In genomic region chr17:73551144-73551543, GRCh38 we compare ENCODE assay signal across 18 cellular contexts.
DNase-seq lines count a peak whose midpoint lies in the region; ATAC-seq and TF ChIP-seq lines count a peak whose summit lies in the region.
"Had no signal": no experiment of that assay in that cellular context is flagged by ENCODE, and none has a peak within 500 bp of the region (broad histone marks: within the 10 kb centered on the region; RNA-seq: fewer than 3 reads in every experiment).

No MANE protein-coding gene starts in this region.

- H3K4me3 ChIP-seq in heart right ventricle (no peak overlapping the region), GM23338 (no peak overlapping the region), ectodermal cell (ENCODE audit: insufficient read depth, low read depth, low read length) (no peak overlapping the region), neuronal stem cell (ENCODE audit: low read length in 2 of 2) (no peak overlapping the region)
- H3K4me3 ChIP-seq: A549, BLaER1 had no signal

- H3K27ac ChIP-seq in heart right ventricle, result no peak overlapping the region
- no peak overlapping the region for H3K27ac ChIP-seq in GM23338 (ENCODE audit: low read depth)
- peak overlapping the region; percentile 17 for H3K27ac ChIP-seq in ectodermal cell (ENCODE audit: insufficient read depth, low read depth, low read length, poor library complexity, severe bottlenecking)
- no peak overlapping the region for H3K27ac ChIP-seq in neuronal stem cell (replicated peaks; ENCODE audit: low read length)
- H3K27ac ChIP-seq: 22Rv1, A549, BLaER1 had no signal

- H3K4me2 ChIP-seq in GM23338 (no peak overlapping the region), neuronal stem cell (ENCODE audit: insufficient read depth, low read length, poor library complexity, severe bottlenecking) (no peak overlapping the region)
- H3K4me2 ChIP-seq: A549 had no signal

- H2AK5ac ChIP-seq in neuronal stem cell (ENCODE audit: low read depth, low read length), result no peak overlapping the region

- H3K36me3 ChIP-seq in heart right ventricle, result no peaks in the 10 kb centered on the region
- no peaks in the 10 kb centered on the region for H3K36me3 ChIP-seq in GM23338 (ENCODE audit: insufficient read depth)
- peaks cover 7% of the 10 kb centered on the region for H3K36me3 ChIP-seq in ectodermal cell (ENCODE audit: control insufficient read depth, insufficient read depth, low read length)
- H3K36me3 ChIP-seq in neuronal stem cell (replicated peaks in 1 of 2; ENCODE audit: control insufficient read depth in 2 of 2, insufficient read depth in 2 of 2, low read length in 2 of 2), result no peaks in the 10 kb centered on the region
- H3K36me3 ChIP-seq: BLaER1 had no signal

- no peak overlapping the region for H2BK15ac ChIP-seq in neuronal stem cell (ENCODE audit: low read length)

- no peak overlapping the region for H2BK12ac ChIP-seq in neuronal stem cell (ENCODE audit: low read length)

- peak overlapping the region; percentile 55; the same call in 1 of the 2 replicates for H3K27ac Mint-ChIP-seq in GM23338
- H3K27ac Mint-ChIP-seq: CD8-positive, alpha-beta T cell had no signal

- H3K9me3 ChIP-seq in heart right ventricle, result peaks cover 0 to 4% (median 0%) of the 10 kb centered on the region in 11 donors
- no peaks in the 10 kb centered on the region for H3K9me3 ChIP-seq in ectodermal cell (ENCODE audit: control insufficient read depth, low read length)
- peaks cover 0 to 1% of the 10 kb centered on the region in 2 donors for H3K9me3 ChIP-seq in neuronal stem cell (replicated peaks in 1 of 2; ENCODE audit: control insufficient read depth in 2 of 2, insufficient read depth in 1 of 2, low read depth in 1 of 2, low read length in 2 of 2)
- H3K9me3 ChIP-seq: BLaER1 had no signal

- H3K79me2 ChIP-seq in GM23338 (replicated peaks; ENCODE audit: insufficient read depth), result no peaks in the 10 kb centered on the region

- H3K9me3 Mint-ChIP-seq in GM23338, result no peaks in the 10 kb centered on the region

- DNase-seq in Right ventricle myocardium inferior (ENCODE audit: missing footprints) (peak; percentile 65), heart right ventricle (no peak), GM23338 (ENCODE audit: low spot score) (no peak), neuronal stem cell (ENCODE audit: low spot score) (no peak), HUDEP-2 (lab: John Stamatoyannopoulos, UW; ENCODE audit: unreplicated experiment in 76 of 76) (no peak), activated gamma-delta T cell treated with Interleukin-2 at 50 U/mL for 16 hours (no peak)
- DNase-seq: AML-193, Calu3, GF-D8, GOT3 had no signal

- 88% methylated on average over 20 of the region's 20 CpGs for WGBS in heart right ventricle, 2 donors
- WGBS in ectodermal cell, 2 experiments, result 85 to 86% methylated on average over 20 of the region's 20 CpGs
- no CpG with 5 or more reads among the region's 20 CpGs for WGBS in neuronal stem cell (ENCODE audit: extremely low coverage in 2 of 2, insufficient read length in 2 of 2, insufficient replicate concordance in 1 of 2), 2 donors

- H3K27me3 ChIP-seq in heart right ventricle (peaks cover 0 to 4% (median 0%) of the 10 kb centered on the region in 7 donors), GM23338 (ENCODE audit: insufficient read depth) (no peaks in the 10 kb centered on the region), ectodermal cell (ENCODE audit: control insufficient read depth, insufficient read depth, low read length, poor library complexity, severe bottlenecking) (no peaks in the 10 kb centered on the region), neuronal stem cell (ENCODE audit: control insufficient read depth in 3 of 3, insufficient read depth in 3 of 3, low read depth in 1 of 3, low read length in 3 of 3) (no peaks in the 10 kb centered on the region)
- H3K27me3 ChIP-seq: BLaER1 had no signal

- no peak overlapping the region for H3K18ac ChIP-seq in neuronal stem cell (ENCODE audit: low read length)

- no peaks in the 10 kb centered on the region for H3F3A ChIP-seq in GM23338 (replicated peaks; ENCODE audit: low read depth)

- H3K9ac ChIP-seq in neuronal stem cell (ENCODE audit: low read depth, low read length, poor library complexity), result no peak overlapping the region
- H3K9ac ChIP-seq: BLaER1 had no signal

- no peaks in the 10 kb centered on the region for H4K20me1 ChIP-seq in GM23338 (replicated peaks; ENCODE audit: insufficient read depth)

- peaks cover 49% of the 10 kb centered on the region for H3K4me1 Mint-ChIP-seq in GM23338

- no peak overlapping the region for H3K4ac ChIP-seq in neuronal stem cell (ENCODE audit: low read length)

- peaks cover 21% of the 10 kb centered on the region for H3K79me1 ChIP-seq in neuronal stem cell (ENCODE audit: low read depth, low read length)

- peaks cover 9% of the 10 kb centered on the region for H3K27me3 Mint-ChIP-seq in GM23338 (ENCODE audit: insufficient read depth, low read depth, poor library complexity)

- no peaks in the 10 kb centered on the region for H3K36me3 Mint-ChIP-seq in GM23338 (ENCODE audit: low read depth)
- H3K36me3 Mint-ChIP-seq: CD14-positive monocyte; CD8-positive, alpha-beta T cell had no signal

- H2BK5ac ChIP-seq in neuronal stem cell (ENCODE audit: low read length), result peak overlapping the region; percentile 1

- H4K91ac ChIP-seq in neuronal stem cell (ENCODE audit: low read depth, low read length, poor library complexity), result no peak overlapping the region

- no peak overlapping the region for H2BK120ac ChIP-seq in neuronal stem cell (ENCODE audit: low read depth, low read length)

- H2AFZ ChIP-seq in GM23338, result no peak overlapping the region
- no peak overlapping the region for H2AFZ ChIP-seq in neuronal stem cell (ENCODE audit: low read length)

- H4K8ac ChIP-seq in neuronal stem cell (ENCODE audit: low read depth, low read length), result no peak overlapping the region

- no peak overlapping the region for H3K4me3 Mint-ChIP-seq in GM23338
- H3K4me3 Mint-ChIP-seq: H9 had no signal

- H3K9me2 ChIP-seq in GM23338 (ENCODE audit: insufficient read depth), result no peaks in the 10 kb centered on the region

- intact Hi-C loops in Right ventricle myocardium inferior (cut with DNase I), result no loop called here
- intact Hi-C loops in heart right ventricle (cut with DNase I), result no loop called here

- no peak overlapping the region for H3K14ac ChIP-seq in neuronal stem cell (ENCODE audit: low read length)

- ATAC-seq in Right ventricle myocardium inferior (no peak), heart right ventricle (no peak), GM23338 (no peak), HG03460 (IDR thresholded peaks at IDR 0.05; ENCODE audit: unreplicated experiment) (no peak)
- ATAC-seq: A549; CD8-positive, alpha-beta T cell had no signal

- TF ChIP-seq CTCF in heart right ventricle (IDR thresholded peaks at IDR 0.05), result no peak
- no peak for TF ChIP-seq CTCF in GM23338 (conservative IDR thresholded peaks at IDR 0.05; ENCODE audit: low read depth in 2 of 2)

- H3K4me1 ChIP-seq in heart right ventricle (peaks cover 0 to 10% (median 0%) of the 10 kb centered on the region in 9 donors), GM23338 (ENCODE audit: insufficient read depth) (peaks cover 7% of the 10 kb centered on the region; the same call in 1 of the 2 replicates), ectodermal cell (ENCODE audit: control insufficient read depth, insufficient read depth, low read length) (peaks cover 46% of the 10 kb centered on the region), neuronal stem cell (ENCODE audit: control insufficient read depth in 2 of 2, insufficient read depth in 1 of 2, low read depth in 1 of 2, low read length in 2 of 2) (peaks cover 7 to 37% of the 10 kb centered on the region in 2 donors)
- H3K4me1 ChIP-seq: A549 had no signal

- peak overlapping the region; percentile 36 for H3K23ac ChIP-seq in neuronal stem cell (ENCODE audit: low read depth, low read length, poor library complexity)

TF ChIP-seq in GM23338, 12 proteins besides CTCF, POLR2A, EP300 and RAD21 (continues in another document):
- TF ChIP-seq EZH2 (IDR thresholded peaks at IDR 0.05; ENCODE audit: low read depth, unreplicated experiment) (no peak), JUNB (IDR thresholded peaks at IDR 0.05; ENCODE audit: unreplicated experiment) (no peak), ETS1 (IDR thresholded peaks at IDR 0.05) (no peak), ZNF331 (CRISPR knock-in tag; IDR thresholded peaks at IDR 0.05; ENCODE audit: low read depth) (no peak)
